35 cellular contexts compared by ENCODE assay signal in the genomic region with DNA sequence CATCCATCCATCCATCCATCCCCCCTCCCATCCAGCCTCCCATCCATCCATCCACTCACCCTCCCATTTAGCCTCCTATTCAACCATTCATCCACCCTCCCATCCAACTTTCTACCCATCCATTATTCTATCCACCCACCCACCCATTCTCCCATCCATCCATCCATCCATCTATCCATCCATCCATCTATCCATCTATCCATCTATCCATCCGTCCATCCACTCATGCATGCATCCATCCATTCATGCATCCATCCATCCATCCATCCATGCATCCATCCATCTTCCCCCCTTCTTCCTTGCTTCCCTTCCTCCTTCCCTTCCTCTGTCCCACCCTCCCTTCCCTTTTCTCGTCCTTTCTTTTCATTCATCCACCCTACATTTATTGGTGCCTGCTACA. TPM values are rescaled to one million over a fixed set of nuclear protein-coding genes. Genes with fewer than 3 reads are reported as not detected.
"Had no signal": no experiment of that assay in that cellular context is flagged by ENCODE, and none has a peak within 500 bp of the region (broad histone marks: within the 10 kb centered on the region; RNA-seq: fewer than 3 reads in every experiment).

No MANE protein-coding gene starts in this region.

- DNase-seq: activated CD4-positive, alpha-beta memory T cell treated with anti-CD3 and anti-CD28 coated beads, Interleukin-2, amount 10 ng/mL, durations not matched to agents 7 days and 5 days; activated CD4-positive, alpha-beta T cell treated with anti-CD3 and anti-CD28 coated beads for 1 hour; activated CD4-positive, alpha-beta T cell treated with anti-CD3 and anti-CD28 coated beads for 36 hours; activated CD4-positive, alpha-beta T cell treated with anti-CD3 and anti-CD28 coated beads for 48 hours; activated CD4-positive, alpha-beta T cell treated with anti-CD3 and anti-CD28 coated beads, Interleukin-2, amount 10 ng/mL, durations not matched to agents 7 days and 5 days; activated CD4-positive, alpha-beta T cell treated with anti-CD3 and anti-CD28 coated beads, Interleukin-2, amount 50 U/mL, for 48 hours; activated CD4-positive, CD25-positive, alpha-beta regulatory T cell; activated CD8-positive, alpha-beta memory T cell treated with anti-CD3 and anti-CD28 coated beads for 24 hours; activated CD8-positive, alpha-beta memory T cell treated with anti-CD3 and anti-CD28 coated beads, Interleukin-2, amount 10 ng/mL, durations not matched to agents 7 days and 5 days; activated CD8-positive, alpha-beta memory T cell treated with anti-CD3 and anti-CD28 coated beads, Interleukin-2, amount 50 U/mL, for 48 hours; activated CD8-positive, alpha-beta T cell treated with anti-CD3 and anti-CD28 coated beads, Interleukin-2, amount 10 ng/mL, durations not matched to agents 7 days and 5 days; activated effector memory CD4-positive, alpha-beta T cell treated with Interleukin-2 at 50 U/mL for 16 hours; activated gamma-delta T cell; activated naive CD4-positive, alpha-beta T cell treated with anti-CD3 and anti-CD28 coated beads, Interleukin-2, amount 10 ng/mL, durations not matched to agents 7 days and 5 days; activated naive CD4-positive, alpha-beta T cell treated with Interleukin-2 at 50 U/mL for 16 hours; activated naive CD8-positive, alpha-beta T cell treated with anti-CD3 and anti-CD28 coated beads, Interleukin-2, amount 10 ng/mL, durations not matched to agents 7 days and 5 days; activated naive CD8-positive, alpha-beta T cell treated with anti-CD3 and anti-CD28 coated beads, Interleukin-2, amount 50 U/mL, for 24 hours; activated T-cell treated with anti-CD3 and anti-CD28 coated beads, Interleukin-2, amount 50 U/mL, for 24 hours; activated T-cell treated with anti-CD3 and anti-CD28 coated beads, Interleukin-2, amount 50 U/mL, for 48 hours; amygdala; anterior cingulate cortex; caudate nucleus; cerebellar nuclear complex; T-helper 1 cell; T-helper 2 cell; T-helper 9 cell had no signal

- H3K4me3 ChIP-seq: ascending aorta, cardiac muscle cell had no signal

- H3K9me3 ChIP-seq: ascending aorta had no signal

- H3K4me1 ChIP-seq: ascending aorta had no signal

- H3K27me3 ChIP-seq: ascending aorta had no signal

- H3K36me3 ChIP-seq: ascending aorta, cardiac muscle cell, WERI-Rb-1 had no signal

- ATAC-seq: activated CD4-positive, alpha-beta T cell treated with anti-CD3 and anti-CD28 coated beads for 36 hours; activated CD4-positive, CD25-positive, alpha-beta regulatory T cell treated with anti-CD3 and anti-CD28 coated beads, Interleukin-2, amount 50 U/mL, for 24 hours; activated CD8-positive, alpha-beta memory T cell treated with anti-CD3 and anti-CD28 coated beads, Interleukin-2, amount 10 ng/mL, durations not matched to agents 7 days and 5 days; activated CD8-positive, alpha-beta T cell treated with anti-CD3 and anti-CD28 coated beads, Interleukin-2, amount 10 ng/mL, durations not matched to agents 7 days and 5 days; activated naive CD8-positive, alpha-beta T cell treated with anti-CD3 and anti-CD28 coated beads, Interleukin-2, amount 50 U/mL, for 24 hours; WTC11 had no signal

- H3K27ac ChIP-seq: ascending aorta, cardiac muscle cell, WERI-Rb-1 had no signal

RNA-seq across cellular contexts. Expression of a gene that starts 4.8 kb away (rescaled TPM):
- total RNA-seq: activated CD4-positive, alpha-beta memory T cell treated with anti-CD3 and anti-CD28 coated beads, Interleukin-2, amount 10 ng/mL, durations not matched to agents 7 days and 5 days; activated CD4-positive, alpha-beta T cell treated with anti-CD3 and anti-CD28 coated beads for 36 hours; activated CD4-positive, alpha-beta T cell treated with anti-CD3 and anti-CD28 coated beads, Interleukin-2, amount 10 ng/mL, durations not matched to agents 7 days and 5 days; activated CD8-positive, alpha-beta memory T cell treated with anti-CD3 and anti-CD28 coated beads, Interleukin-2, amount 10 ng/mL, durations not matched to agents 7 days and 5 days; activated CD8-positive, alpha-beta T cell treated with anti-CD3 and anti-CD28 coated beads, Interleukin-2, amount 10 ng/mL, durations not matched to agents 7 days and 5 days; activated naive CD8-positive, alpha-beta T cell treated with anti-CD3 and anti-CD28 coated beads, Interleukin-2, amount 10 ng/mL, durations not matched to agents 7 days and 5 days; activated T-helper 2 cell treated with anti-CD3 and anti-CD28 coated beads, Interferon-gamma antibody, Interleukin-2, Interleukin-4, amounts not matched to agents 10 μg/mL and 5 μg/mL and 100 μg/mL, durations not matched to agents 14 hours and 24 hours and 36 hours; ascending aorta; bronchial epithelial cell; cardiac muscle cell; chondrocyte; WTC11 had no signal
- polyA plus RNA-seq: cardiac muscle cell had no signal

RNA-seq across cellular contexts. Expression of a gene that starts 21.0 kb away (rescaled TPM):
- total RNA-seq: activated CD4-positive, alpha-beta memory T cell treated with anti-CD3 and anti-CD28 coated beads, Interleukin-2, amount 10 ng/mL, durations not matched to agents 7 days and 5 days; activated CD4-positive, alpha-beta T cell treated with anti-CD3 and anti-CD28 coated beads for 36 hours; activated CD4-positive, alpha-beta T cell treated with anti-CD3 and anti-CD28 coated beads, Interleukin-2, amount 10 ng/mL, durations not matched to agents 7 days and 5 days; activated CD8-positive, alpha-beta memory T cell treated with anti-CD3 and anti-CD28 coated beads, Interleukin-2, amount 10 ng/mL, durations not matched to agents 7 days and 5 days; activated CD8-positive, alpha-beta T cell treated with anti-CD3 and anti-CD28 coated beads, Interleukin-2, amount 10 ng/mL, durations not matched to agents 7 days and 5 days; activated naive CD8-positive, alpha-beta T cell treated with anti-CD3 and anti-CD28 coated beads, Interleukin-2, amount 10 ng/mL, durations not matched to agents 7 days and 5 days; activated T-helper 2 cell treated with anti-CD3 and anti-CD28 coated beads, Interferon-gamma antibody, Interleukin-2, Interleukin-4, amounts not matched to agents 10 μg/mL and 5 μg/mL and 100 μg/mL, durations not matched to agents 14 hours and 24 hours and 36 hours; ascending aorta; bronchial epithelial cell; cardiac muscle cell; chondrocyte; WTC11 had no signal
- polyA plus RNA-seq: adipose tissue, cardiac muscle cell had no signal

RNA-seq across cellular contexts. Expression of a gene that starts 43.2 kb away (rescaled TPM):
- total RNA-seq: activated CD4-positive, alpha-beta memory T cell treated with anti-CD3 and anti-CD28 coated beads, Interleukin-2, amount 10 ng/mL, durations not matched to agents 7 days and 5 days; activated CD4-positive, alpha-beta T cell treated with anti-CD3 and anti-CD28 coated beads for 36 hours; activated CD4-positive, alpha-beta T cell treated with anti-CD3 and anti-CD28 coated beads, Interleukin-2, amount 10 ng/mL, durations not matched to agents 7 days and 5 days; activated CD8-positive, alpha-beta memory T cell treated with anti-CD3 and anti-CD28 coated beads, Interleukin-2, amount 10 ng/mL, durations not matched to agents 7 days and 5 days; activated CD8-positive, alpha-beta T cell treated with anti-CD3 and anti-CD28 coated beads, Interleukin-2, amount 10 ng/mL, durations not matched to agents 7 days and 5 days; activated naive CD8-positive, alpha-beta T cell treated with anti-CD3 and anti-CD28 coated beads, Interleukin-2, amount 10 ng/mL, durations not matched to agents 7 days and 5 days; activated T-helper 2 cell treated with anti-CD3 and anti-CD28 coated beads, Interferon-gamma antibody, Interleukin-2, Interleukin-4, amounts not matched to agents 10 μg/mL and 5 μg/mL and 100 μg/mL, durations not matched to agents 14 hours and 24 hours and 36 hours; ascending aorta; bronchial epithelial cell; cardiac muscle cell; chondrocyte; WTC11 had no signal
- polyA plus RNA-seq: adipose tissue, cardiac muscle cell had no signal
